Comparison of ENCODE assay signal across 15 cellular contexts in genomic region chr12:124403273-124403672, GRCh38.
DNase-seq lines count a peak whose midpoint lies in the region; ATAC-seq and TF ChIP-seq lines count a peak whose summit lies in the region.
"Had no signal": no experiment of that assay in that cellular context is flagged by ENCODE, and none has a peak within 500 bp of the region (broad histone marks: within the 10 kb centered on the region; RNA-seq: fewer than 3 reads in every experiment).

No MANE protein-coding gene starts in this region.

- peaks cover 52 to 100% (median 81%) of the 10 kb centered on the region in 11 experiments for H3K36me3 ChIP-seq in BLaER1 treated with 17β-estradiol and CSF1 and Interleukin-3, amounts not matched to agents 10 nM and 100 nM
- H3K36me3 ChIP-seq in adrenal gland (replicated peaks in 1 of 2), result peaks cover 0 to 32% of the 10 kb centered on the region in 2 donors
- H3K36me3 ChIP-seq in effector memory CD4-positive, alpha-beta T cell (ENCODE audit: control insufficient read depth, insufficient read depth, low read length), result peaks cover 52% of the 10 kb centered on the region

- intact Hi-C loops in adrenal gland (cut with DNase I) (no loop called here), left ventricle myocardium superior (cut with micrococcal nuclease) (no loop called here), sciatic nerve (cut with DNase I) (no loop called here), posterior cingulate gyrus (cut with DNase I) (no loop called here)

- WGBS in adrenal gland, 4 donors, result 33 to 40% (median 36%) methylated on average over 7 to 9 of the region's 9 CpGs

- H3K9me3 ChIP-seq in BLaER1 treated with 17β-estradiol and CSF1 and Interleukin-3, amounts not matched to agents 10 nM and 100 nM (replicated peaks in 1 of 11), result no peaks in the 10 kb centered on the region
- no peaks in the 10 kb centered on the region for H3K9me3 ChIP-seq in adrenal gland (replicated peaks in 1 of 3)
- no peaks in the 10 kb centered on the region for H3K9me3 ChIP-seq in effector memory CD4-positive, alpha-beta T cell (ENCODE audit: control insufficient read depth, low read length)
- H3K9me3 ChIP-seq: Peyer's patch had no signal

- H3K9ac ChIP-seq in BLaER1 treated with 17β-estradiol and CSF1 and Interleukin-3, amounts not matched to agents 10 nM and 100 nM, result peak overlapping the region in 6 of 11 experiments; percentile 18 to 51 (median 31); a peak in 8 of 22 replicates

- TF ChIP-seq CTCF in adrenal gland (IDR thresholded peaks at IDR 0.05), result peak in 1 of 6 experiments; percentile 0

- H3K4me2 ChIP-seq in BLaER1 treated with 17β-estradiol and CSF1 and Interleukin-3, amounts not matched to agents 10 nM and 100 nM, result peak overlapping the region in 6 of 11 experiments; percentile 12 to 63 (median 56); a peak in 9 of 22 replicates

- peak overlapping the region in 2 of 11 experiments; percentile 0 to 10; a peak in 1 of 22 replicates for H3K27ac ChIP-seq in BLaER1 treated with 17β-estradiol and CSF1 and Interleukin-3, amounts not matched to agents 10 nM and 100 nM
- H3K27ac ChIP-seq in adrenal gland, result peak overlapping the region in 4 of 5 donors; percentile 42 to 85 (median 74)
- no peak overlapping the region for H3K27ac ChIP-seq in effector memory CD4-positive, alpha-beta T cell (ENCODE audit: insufficient read depth, low read length, poor library complexity, severe bottlenecking)

- peak; percentile 66 for ATAC-seq in left ventricle myocardium superior
- ATAC-seq in sciatic nerve, result peak; percentile 79
- ATAC-seq: activated CD4-positive, alpha-beta T cell treated with anti-CD3 and anti-CD28 coated beads for 36 hours; HCT116 had no signal

- DNase-seq in adrenal gland (peak; percentile 77 to 94 (median 91)), left ventricle myocardium superior (peak; percentile 72), sciatic nerve (ENCODE audit: low spot score) (peak; percentile 85), DMS114 treated with DMSO at 0.1 percent for 48 hours (lab: John Stamatoyannopoulos, UW; ENCODE audit: unreplicated experiment) (no peak), posterior cingulate gyrus (no peak)
- DNase-seq in effector memory CD4-positive, alpha-beta T cell, result no peak
- DNase-seq in activated CD4-positive, alpha-beta T cell treated with anti-CD3 and anti-CD28 coated beads, Interleukin-2, amount 50 U/mL, for 48 hours, result no peak
- DNase-seq: activated CD4-positive, alpha-beta T cell treated with anti-CD3 and anti-CD28 coated beads for 36 hours; activated effector memory CD4-positive, alpha-beta T cell treated with anti-CD3 and anti-CD28 coated beads, Interleukin-2, amount 50 U/mL, for 16 hours; DND-41; Peyer's patch; stimulated activated CD4-positive, alpha-beta T cell treated with anti-CD3 and anti-CD28 coated beads, Interleukin-12 subunit alpha, Interleukin-12 subunit beta, amount 100 ng/mL, for 4 hours; T-helper 1 cell had no signal

- peaks cover 73 to 100% (median 95%) of the 10 kb centered on the region in 11 experiments for H4K20me1 ChIP-seq in BLaER1 treated with 17β-estradiol and CSF1 and Interleukin-3, amounts not matched to agents 10 nM and 100 nM

- peaks cover 0 to 44% (median 30%) of the 10 kb centered on the region in 10 experiments; a peak in 17 of 20 replicates for H3K4me1 ChIP-seq in BLaER1 treated with 17β-estradiol and CSF1 and Interleukin-3, amounts not matched to agents 10 nM and 100 nM
- peaks cover 16 to 36% of the 10 kb centered on the region in 2 donors for H3K4me1 ChIP-seq in adrenal gland (replicated peaks in 1 of 2)
- no peaks in the 10 kb centered on the region for H3K4me1 ChIP-seq in effector memory CD4-positive, alpha-beta T cell (ENCODE audit: control insufficient read depth, insufficient read depth, low read length, poor library complexity, severe bottlenecking)

- no peak overlapping the region for H3K4me3 ChIP-seq in BLaER1 treated with 17β-estradiol and CSF1 and Interleukin-3, amounts not matched to agents 10 nM and 100 nM
- no peak overlapping the region for H3K4me3 ChIP-seq in adrenal gland
- no peak overlapping the region for H3K4me3 ChIP-seq in effector memory CD4-positive, alpha-beta T cell (ENCODE audit: insufficient read depth, low read depth, low read length, poor library complexity, severe bottlenecking)
- H3K4me3 ChIP-seq: Peyer's patch had no signal

- TF ChIP-seq POLR2A in adrenal gland (IDR thresholded peaks at IDR 0.05), result peak in 1 of 2 donors; percentile 22

- no peaks in the 10 kb centered on the region for H3K27me3 ChIP-seq in BLaER1 treated with 17β-estradiol and CSF1 and Interleukin-3, amounts not matched to agents 10 nM and 100 nM
- H3K27me3 ChIP-seq in adrenal gland, result no peaks in the 10 kb centered on the region
- no peaks in the 10 kb centered on the region for H3K27me3 ChIP-seq in effector memory CD4-positive, alpha-beta T cell (replicated peaks; ENCODE audit: control insufficient read depth, insufficient read depth, low read length, poor library complexity, severe bottlenecking)
- H3K27me3 ChIP-seq: Peyer's patch had no signal

Comparison
In these comparisons a context has a peak if more than half of its experiments do, and no peak if none do; other contexts are left out.
1. DNase-seq: peak in adrenal gland (7 of 7), left ventricle myocardium superior (single experiment) and sciatic nerve (single experiment); none in DMS114 treated with DMSO at 0.1 percent for 48 hours (single experiment), effector memory CD4-positive, alpha-beta T cell (0 of 3), posterior cingulate gyrus (0 of 10) and activated CD4-positive, alpha-beta T cell treated with anti-CD3 and anti-CD28 coated beads, Interleukin-2, amount 50 U/mL, for 48 hours (0 of 2).